In genomic region chr3:10011644-10012043, GRCh38 we compare ENCODE assay signal across 9 cellular contexts. TPM values are rescaled to one million over a fixed set of nuclear protein-coding genes. Genes with fewer than 3 reads are reported as not detected.
DNase-seq lines count a peak whose midpoint lies in the region; ATAC-seq lines count a peak whose summit lies in the region.
"Had no signal": no experiment of that assay in that cellular context is flagged by ENCODE, and none has a peak within 500 bp of the region (broad histone marks: within the 10 kb centered on the region; RNA-seq: fewer than 3 reads in every experiment).

No MANE protein-coding gene starts in this region.

- H3K36me3 ChIP-seq in iPS-18a (ENCODE audit: control insufficient read depth, low read depth, low read length): no peaks in the 10 kb centered on the region
- H3K36me3 ChIP-seq: uterus had no signal

- H3K4me3 Mint-ChIP-seq in T-helper 2 cell treated with Interferon-gamma antibody and Interleukin-4, amounts not matched to agents 5 μg/mL and 100 μg/mL, for 36 hours: peak overlapping the region; percentile 47
- peak overlapping the region; percentile 28 for H3K4me3 Mint-ChIP-seq in activated CD8-positive, alpha-beta T cell treated with anti-CD3 and anti-CD28 coated beads, Interleukin-2, amount 10 ng/mL, durations not matched to agents 7 days and 5 days
- H3K4me3 Mint-ChIP-seq in stimulated activated memory B cell treated with anti-CD40 and anti-IgM and Interleukin-4, amounts not matched to agents 10 μg/mL and 1 μg/mL and 100 μg/mL, for 72 hours: peak overlapping the region; percentile 54

- no peak for ATAC-seq in activated CD8-positive, alpha-beta T cell treated with anti-CD3 and anti-CD28 coated beads, Interleukin-2, amount 10 ng/mL, durations not matched to agents 7 days and 5 days
- ATAC-seq in stimulated activated memory B cell treated with anti-CD40 and anti-IgM and Interleukin-4, amounts not matched to agents 10 μg/mL and 1 μg/mL and 100 μg/mL, for 72 hours: no peak
- no peak for ATAC-seq in GM19324 (IDR thresholded peaks at IDR 0.05; ENCODE audit: low FRiP score, unreplicated experiment)

- no peaks in the 10 kb centered on the region for H3K4me1 ChIP-seq in iPS-18a (ENCODE audit: control insufficient read depth, low read depth, low read length)

- no peak for DNase-seq in T-helper 2 cell treated with Interferon-gamma antibody and Interleukin-4, amounts not matched to agents 5 μg/mL and 100 μg/mL, for 36 hours (ENCODE audit: low spot score)
- no peak for DNase-seq in T-helper 2 cell
- DNase-seq in activated CD8-positive, alpha-beta T cell treated with anti-CD3 and anti-CD28 coated beads, Interleukin-2, amount 10 ng/mL, durations not matched to agents 7 days and 5 days: no peak
- DNase-seq in NCI-H128 (lab: John Stamatoyannopoulos, UW; ENCODE audit: unreplicated experiment): no peak
- no peak for DNase-seq in stimulated activated CD4-positive, alpha-beta T cell treated with anti-CD3 and anti-CD28 coated beads, Interleukin-2, amount 100 ng/mL, for 48 hours

- H3K36me3 Mint-ChIP-seq in T-helper 2 cell treated with Interferon-gamma antibody and Interleukin-4, amounts not matched to agents 5 μg/mL and 100 μg/mL, for 36 hours (ENCODE audit: low read depth): no peaks in the 10 kb centered on the region
- no peaks in the 10 kb centered on the region for H3K36me3 Mint-ChIP-seq in activated CD8-positive, alpha-beta T cell treated with anti-CD3 and anti-CD28 coated beads, Interleukin-2, amount 10 ng/mL, durations not matched to agents 7 days and 5 days (ENCODE audit: low read depth)
- no peaks in the 10 kb centered on the region for H3K36me3 Mint-ChIP-seq in stimulated activated memory B cell treated with anti-CD40 and anti-IgM and Interleukin-4, amounts not matched to agents 10 μg/mL and 1 μg/mL and 100 μg/mL, for 72 hours

- H3K27me3 ChIP-seq in iPS-18a (ENCODE audit: control insufficient read depth, insufficient read depth, low read length): peaks cover 5% of the 10 kb centered on the region
- H3K27me3 ChIP-seq: uterus had no signal

- peaks cover 21% of the 10 kb centered on the region for H3K4me1 Mint-ChIP-seq in T-helper 2 cell treated with Interferon-gamma antibody and Interleukin-4, amounts not matched to agents 5 μg/mL and 100 μg/mL, for 36 hours (ENCODE audit: low read depth)
- peaks cover 32% of the 10 kb centered on the region for H3K4me1 Mint-ChIP-seq in activated CD8-positive, alpha-beta T cell treated with anti-CD3 and anti-CD28 coated beads, Interleukin-2, amount 10 ng/mL, durations not matched to agents 7 days and 5 days (ENCODE audit: low read depth)
- H3K4me1 Mint-ChIP-seq in stimulated activated memory B cell treated with anti-CD40 and anti-IgM and Interleukin-4, amounts not matched to agents 10 μg/mL and 1 μg/mL and 100 μg/mL, for 72 hours: peaks cover 36% of the 10 kb centered on the region

- H3K9me3 ChIP-seq in iPS-18a (ENCODE audit: control insufficient read depth, low read depth, low read length): no peaks in the 10 kb centered on the region
- H3K9me3 ChIP-seq: uterus had no signal

- H3K4me3 ChIP-seq in iPS-18a (ENCODE audit: low read length): peak overlapping the region; percentile 21

- CTCF ChIA-PET in activated CD8-positive, alpha-beta T cell treated with anti-CD3 and anti-CD28 coated beads, Interleukin-2, amount 10 ng/mL, durations not matched to agents 7 days and 5 days (lab: Charles Lee): no interaction called here

- H3K9ac ChIP-seq in iPS-18a (ENCODE audit: low read length): no peak overlapping the region

- POLR2A ChIA-PET in activated CD8-positive, alpha-beta T cell treated with anti-CD3 and anti-CD28 coated beads, Interleukin-2, amount 10 ng/mL, durations not matched to agents 7 days and 5 days (lab: Charles Lee): interaction anchor here (1.5 kb wide), 1 partner anchor 25 kb away, joined by 5 read pairs; the partner anchor contains the start of gene EMC3

- H3K27ac Mint-ChIP-seq in T-helper 2 cell treated with Interferon-gamma antibody and Interleukin-4, amounts not matched to agents 5 μg/mL and 100 μg/mL, for 36 hours: no peak overlapping the region
- H3K27ac Mint-ChIP-seq in activated CD8-positive, alpha-beta T cell treated with anti-CD3 and anti-CD28 coated beads, Interleukin-2, amount 10 ng/mL, durations not matched to agents 7 days and 5 days: no peak overlapping the region
- H3K27ac Mint-ChIP-seq in stimulated activated memory B cell treated with anti-CD40 and anti-IgM and Interleukin-4, amounts not matched to agents 10 μg/mL and 1 μg/mL and 100 μg/mL, for 72 hours: no peak overlapping the region

- no peaks in the 10 kb centered on the region for H3K9me3 Mint-ChIP-seq in T-helper 2 cell treated with Interferon-gamma antibody and Interleukin-4, amounts not matched to agents 5 μg/mL and 100 μg/mL, for 36 hours
- no peaks in the 10 kb centered on the region for H3K9me3 Mint-ChIP-seq in activated CD8-positive, alpha-beta T cell treated with anti-CD3 and anti-CD28 coated beads, Interleukin-2, amount 10 ng/mL, durations not matched to agents 7 days and 5 days (ENCODE audit: insufficient read depth)
- no peaks in the 10 kb centered on the region for H3K9me3 Mint-ChIP-seq in stimulated activated memory B cell treated with anti-CD40 and anti-IgM and Interleukin-4, amounts not matched to agents 10 μg/mL and 1 μg/mL and 100 μg/mL, for 72 hours

- no peak overlapping the region for H3K27ac ChIP-seq in iPS-18a (ENCODE audit: low read length)

- no peaks in the 10 kb centered on the region for H3K27me3 Mint-ChIP-seq in T-helper 2 cell treated with Interferon-gamma antibody and Interleukin-4, amounts not matched to agents 5 μg/mL and 100 μg/mL, for 36 hours (ENCODE audit: low read depth)
- H3K27me3 Mint-ChIP-seq in activated CD8-positive, alpha-beta T cell treated with anti-CD3 and anti-CD28 coated beads, Interleukin-2, amount 10 ng/mL, durations not matched to agents 7 days and 5 days (ENCODE audit: low read depth): no peaks in the 10 kb centered on the region
- no peaks in the 10 kb centered on the region for H3K27me3 Mint-ChIP-seq in stimulated activated memory B cell treated with anti-CD40 and anti-IgM and Interleukin-4, amounts not matched to agents 10 μg/mL and 1 μg/mL and 100 μg/mL, for 72 hours

RNA-seq across cellular contexts. Expression of gene FANCD2, which starts 14.6 kb away (rescaled TPM):
- total RNA-seq in activated CD8-positive, alpha-beta T cell treated with anti-CD3 and anti-CD28 coated beads, Interleukin-2, amount 10 ng/mL, durations not matched to agents 7 days and 5 days: 10 to 100 TPM; 66.9 to 71.5 TPM

RNA-seq across cellular contexts. Expression of gene EMC3, which starts 25.0 kb away (rescaled TPM):
- total RNA-seq in activated CD8-positive, alpha-beta T cell treated with anti-CD3 and anti-CD28 coated beads, Interleukin-2, amount 10 ng/mL, durations not matched to agents 7 days and 5 days: 10 to 100 TPM; 49.0 to 53.4 TPM

RNA-seq across cellular contexts. Expression of gene PRRT3, which starts 59.4 kb away (rescaled TPM):
- total RNA-seq in activated CD8-positive, alpha-beta T cell treated with anti-CD3 and anti-CD28 coated beads, Interleukin-2, amount 10 ng/mL, durations not matched to agents 7 days and 5 days: 1 to 10 TPM; 5.5 to 6.9 TPM
